In genomic region chr14:73223049-73223448, GRCh38 we compare ENCODE assay signal across 10 cellular contexts. TPM values are rescaled to one million over a fixed set of nuclear protein-coding genes. Genes with fewer than 3 reads are reported as not detected.
DNase-seq lines count a peak whose midpoint lies in the region; ATAC-seq and TF ChIP-seq lines count a peak whose summit lies in the region.
"Had no signal": no experiment of that assay in that cellular context is flagged by ENCODE, and none has a peak within 500 bp of the region (broad histone marks: within the 10 kb centered on the region; RNA-seq: fewer than 3 reads in every experiment).

No MANE protein-coding gene starts in this region.

- no peak for TF ChIP-seq CTCF in CD8-positive, alpha-beta T cell (IDR thresholded peaks at IDR 0.05)
- TF ChIP-seq CTCF in glutamatergic neuron (IDR thresholded peaks at IDR 0.05; ENCODE audit: partially characterized antibody, unreplicated experiment): no peak
- no peak for TF ChIP-seq CTCF in coronary artery (IDR thresholded peaks at IDR 0.05)

- no peak for ATAC-seq in CD8-positive, alpha-beta T cell
- peak; percentile 56 for ATAC-seq in GM19035 (IDR thresholded peaks at IDR 0.05; ENCODE audit: unreplicated experiment)

- H3K4me3 Mint-ChIP-seq in CD8-positive, alpha-beta T cell: no peak overlapping the region
- H3K4me3 Mint-ChIP-seq in glutamatergic neuron (ENCODE audit: unreplicated experiment): no peak overlapping the region

- H3K4me1 Mint-ChIP-seq in CD8-positive, alpha-beta T cell (ENCODE audit: low read depth): no peaks in the 10 kb centered on the region
- peaks cover 19% of the 10 kb centered on the region for H3K4me1 Mint-ChIP-seq in glutamatergic neuron (ENCODE audit: low read depth, unreplicated experiment)

- H3K36me3 Mint-ChIP-seq in CD8-positive, alpha-beta T cell: peaks cover 73% of the 10 kb centered on the region
- H3K36me3 Mint-ChIP-seq in glutamatergic neuron (ENCODE audit: unreplicated experiment): peaks cover 11% of the 10 kb centered on the region

- no peaks in the 10 kb centered on the region for H3K9me3 Mint-ChIP-seq in CD8-positive, alpha-beta T cell
- H3K9me3 Mint-ChIP-seq in glutamatergic neuron (ENCODE audit: unreplicated experiment): peaks cover under 1% of the 10 kb centered on the region

- H3K4me1 ChIP-seq in CD8-positive, alpha-beta T cell (ENCODE audit: insufficient read depth, low read length): no peaks in the 10 kb centered on the region

- intact Hi-C loops in CD8-positive, alpha-beta T cell (cut with DNase I, micrococcal nuclease): no loop called here

- no peaks in the 10 kb centered on the region for H3K27me3 Mint-ChIP-seq in CD8-positive, alpha-beta T cell (ENCODE audit: low read depth)
- peaks cover under 1% of the 10 kb centered on the region for H3K27me3 Mint-ChIP-seq in glutamatergic neuron (ENCODE audit: unreplicated experiment)

- DNase-seq in CD8-positive, alpha-beta T cell: no peak
- DNase-seq in NCI-H1694 treated with DMSO at 0.1 percent for 48 hours (lab: John Stamatoyannopoulos, UW) (peak; percentile 64), glutamatergic neuron (no peak), NCI-H2029 (lab: John Stamatoyannopoulos, UW) (no peak), NCI-H146 treated with DMSO at 0.1 percent for 48 hours (lab: John Stamatoyannopoulos, UW; ENCODE audit: unreplicated experiment) (no peak), coronary artery (ENCODE audit: low spot score) (no peak), AG08395 (ENCODE audit: low spot score) (no peak)
- DNase-seq: NCI-H1417 treated with DMSO at 0.1 percent for 48 hours had no signal

- POLR2A ChIA-PET in CD8-positive, alpha-beta T cell (lab: Charles Lee): interaction anchor here (0.6 kb wide), 1 partner anchor 1454 kb away, joined by 3 read pairs; no protein-coding TSS in a partner anchor

- H3K36me3 ChIP-seq in CD8-positive, alpha-beta T cell (ENCODE audit: insufficient read depth, low read length): peaks cover 18% of the 10 kb centered on the region

- no peaks in the 10 kb centered on the region for H3K9me3 ChIP-seq in CD8-positive, alpha-beta T cell (ENCODE audit: low read length)

- peak overlapping the region; percentile 35 for H3K27ac Mint-ChIP-seq in CD8-positive, alpha-beta T cell
- H3K27ac Mint-ChIP-seq in glutamatergic neuron (ENCODE audit: unreplicated experiment): peak overlapping the region; percentile 40

- no peak overlapping the region for H3K27ac ChIP-seq in CD8-positive, alpha-beta T cell (ENCODE audit: low read depth, low read length)
- peak overlapping the region in 1 of 2 donors; percentile 27 for H3K27ac ChIP-seq in coronary artery

- H3K4me3 ChIP-seq in CD8-positive, alpha-beta T cell (ENCODE audit: low read depth, low read length): no peak overlapping the region
- H3K4me3 ChIP-seq in coronary artery: no peak overlapping the region

- no peaks in the 10 kb centered on the region for H3K27me3 ChIP-seq in CD8-positive, alpha-beta T cell (ENCODE audit: insufficient read depth, low read length)

- CTCF ChIA-PET in CD8-positive, alpha-beta T cell (lab: Charles Lee): no interaction called here

RNA-seq across cellular contexts. Expression of gene PAPLN, which starts 14.3 kb away (rescaled TPM):
- total RNA-seq in CD8-positive, alpha-beta T cell: not detected
- 2.8 TPM for total RNA-seq in glutamatergic neuron (ENCODE audit: unreplicated experiment)
- total RNA-seq: G401 had no signal
